In genomic region chr5:78597858-78598415, GRCh38 we compare ENCODE assay signal across 14 cellular contexts. TPM values are rescaled to one million over a fixed set of nuclear protein-coding genes. Genes with fewer than 3 reads are reported as not detected.
DNase-seq lines count a peak whose midpoint lies in the region; ATAC-seq and TF ChIP-seq lines count a peak whose summit lies in the region.
"Had no signal": no experiment of that assay in that cellular context is flagged by ENCODE, and none has a peak within 500 bp of the region (broad histone marks: within the 10 kb centered on the region; RNA-seq: fewer than 3 reads in every experiment).

No MANE protein-coding gene starts in this region.

- no peak for TF ChIP-seq CTCF in fibroblast of lung (conservative IDR thresholded peaks at IDR 0.05 in 1 of 2, IDR thresholded peaks at IDR 0.05 in 1 of 2; ENCODE audit: low read depth in 1 of 2, low read length in 2 of 2)
- no peak for TF ChIP-seq CTCF in progenitor cell of endocrine pancreas (IDR thresholded peaks at IDR 0.05; ENCODE audit: unreplicated experiment)
- no peak for TF ChIP-seq CTCF in CD8-positive, alpha-beta T cell (IDR thresholded peaks at IDR 0.05)

- H3K9me3 ChIP-seq in fibroblast of lung (ENCODE audit: control insufficient read depth, insufficient read depth, low read depth, low read length), result no peaks in the 10 kb centered on the region
- H3K9me3 ChIP-seq in CD8-positive, alpha-beta T cell (ENCODE audit: low read length), result no peaks in the 10 kb centered on the region

- peaks cover 11% of the 10 kb centered on the region for H3K79me2 ChIP-seq in fibroblast of lung (ENCODE audit: control insufficient read depth, insufficient read depth, low read length)

- H3K27ac ChIP-seq in fibroblast of lung (ENCODE audit: insufficient read depth, low read length), result peak overlapping the region; percentile 77
- no peak overlapping the region for H3K27ac ChIP-seq in CD8-positive, alpha-beta T cell (ENCODE audit: low read depth, low read length)
- H3K27ac ChIP-seq: C4-2B had no signal

- no peak overlapping the region for H3K9ac ChIP-seq in fibroblast of lung (ENCODE audit: insufficient read depth, low read length)

- peak overlapping the region; percentile 48 for H3K4me2 ChIP-seq in fibroblast of lung (ENCODE audit: extremely low read depth, insufficient read depth, low read length)

- CTCF ChIA-PET in CD8-positive, alpha-beta T cell (lab: Charles Lee), result no interaction called here

- no peak overlapping the region for H3K4me3 ChIP-seq in fibroblast of lung (replicated peaks in 1 of 4; ENCODE audit: control extremely low read depth in 1 of 4, insufficient read depth in 1 of 4, low read depth in 3 of 4, low read length in 4 of 4)
- H3K4me3 ChIP-seq in CD8-positive, alpha-beta T cell (ENCODE audit: low read depth, low read length), result no peak overlapping the region

- peaks cover 1% of the 10 kb centered on the region for H3K36me3 Mint-ChIP-seq in progenitor cell of endocrine pancreas (ENCODE audit: insufficient read depth)
- H3K36me3 Mint-ChIP-seq in CD8-positive, alpha-beta T cell, result no peaks in the 10 kb centered on the region

- intact Hi-C loops in CD8-positive, alpha-beta T cell (cut with DNase I, micrococcal nuclease), result no loop called here

- H3K4me3 Mint-ChIP-seq in progenitor cell of endocrine pancreas (ENCODE audit: low read depth), result no peak overlapping the region
- no peak overlapping the region for H3K4me3 Mint-ChIP-seq in CD8-positive, alpha-beta T cell
- H3K4me3 Mint-ChIP-seq: memory B cell; stimulated activated naive CD8-positive, alpha-beta T cell treated with anti-CD3 and anti-CD28 coated beads, Interleukin-15, Interleukin-2, amounts not matched to agents 100 ng/mL and 50 ng/mL, for 24 hours had no signal

- POLR2A ChIA-PET in CD8-positive, alpha-beta T cell (lab: Charles Lee), result no interaction called here

- no peaks in the 10 kb centered on the region for H4K20me1 ChIP-seq in fibroblast of lung (ENCODE audit: control insufficient read depth, extremely low read depth, insufficient read depth, low read length)

- H3K4me1 ChIP-seq in fibroblast of lung (ENCODE audit: control insufficient read depth, extremely low read depth, insufficient read depth, low read length), result peaks cover 34% of the 10 kb centered on the region
- no peaks in the 10 kb centered on the region for H3K4me1 ChIP-seq in CD8-positive, alpha-beta T cell (ENCODE audit: insufficient read depth, low read length)

- H3K9me3 Mint-ChIP-seq in progenitor cell of endocrine pancreas (ENCODE audit: low read depth), result no peaks in the 10 kb centered on the region
- no peaks in the 10 kb centered on the region for H3K9me3 Mint-ChIP-seq in CD8-positive, alpha-beta T cell
- H3K9me3 Mint-ChIP-seq: memory B cell; stimulated activated naive CD8-positive, alpha-beta T cell treated with anti-CD3 and anti-CD28 coated beads, Interleukin-15, Interleukin-2, amounts not matched to agents 100 ng/mL and 50 ng/mL, for 24 hours had no signal

- H2AFZ ChIP-seq in fibroblast of lung (ENCODE audit: low read length), result no peak overlapping the region

- no peaks in the 10 kb centered on the region for H3K36me3 ChIP-seq in fibroblast of lung (ENCODE audit: control insufficient read depth, insufficient read depth, low read length)
- no peaks in the 10 kb centered on the region for H3K36me3 ChIP-seq in CD8-positive, alpha-beta T cell (ENCODE audit: insufficient read depth, low read length)

- peak overlapping the region; percentile 6 for H3K27ac Mint-ChIP-seq in progenitor cell of endocrine pancreas
- H3K27ac Mint-ChIP-seq in CD8-positive, alpha-beta T cell, result no peak overlapping the region
- H3K27ac Mint-ChIP-seq: memory B cell; stimulated activated naive CD8-positive, alpha-beta T cell treated with anti-CD3 and anti-CD28 coated beads, Interleukin-15, Interleukin-2, amounts not matched to agents 100 ng/mL and 50 ng/mL, for 24 hours had no signal

- no peaks in the 10 kb centered on the region for H3K27me3 ChIP-seq in fibroblast of lung (ENCODE audit: control insufficient read depth, insufficient read depth, low read length)
- no peaks in the 10 kb centered on the region for H3K27me3 ChIP-seq in CD8-positive, alpha-beta T cell (ENCODE audit: insufficient read depth, low read length)

- DNase-seq in GM04504 (ENCODE audit: low read depth) (peak; percentile 42), fibroblast of lung (ENCODE audit: low read depth in 2 of 2) (peak; percentile 81 to 90), progenitor cell of endocrine pancreas (ENCODE audit: low spot score, unreplicated experiment) (no peak), NCI-H2029 treated with DMSO at 0.1 percent for 48 hours (lab: John Stamatoyannopoulos, UW) (no peak)
- no peak for DNase-seq in CD8-positive, alpha-beta T cell
- DNase-seq: activated CD4-positive, alpha-beta T cell treated with anti-CD3 and anti-CD28 coated beads for 4 hours; activated T-cell treated with anti-CD3 and anti-CD28 coated beads, Interleukin-2, amount 50 U/mL, for 48 hours; NCI-H2081 had no signal

- ATAC-seq in SK-N-SH treated with all-trans-retinoic acid at 6 μM for 48 hours, result no peak
- no peak for ATAC-seq in activated CD4-positive, CD25-positive, alpha-beta regulatory T cell treated with anti-CD3 and anti-CD28 coated beads, Interleukin-2, amount 50 U/mL, for 24 hours
- ATAC-seq in HG03378 (IDR thresholded peaks at IDR 0.05; ENCODE audit: unreplicated experiment), result no peak
- ATAC-seq in CD8-positive, alpha-beta T cell, result no peak

- H3K27me3 Mint-ChIP-seq in progenitor cell of endocrine pancreas, result no peaks in the 10 kb centered on the region
- peaks cover 7% of the 10 kb centered on the region for H3K27me3 Mint-ChIP-seq in CD8-positive, alpha-beta T cell (ENCODE audit: low read depth)
- H3K27me3 Mint-ChIP-seq: memory B cell had no signal

- H3K4me1 Mint-ChIP-seq in progenitor cell of endocrine pancreas (ENCODE audit: low read depth), result peaks cover 32% of the 10 kb centered on the region
- no peaks in the 10 kb centered on the region for H3K4me1 Mint-ChIP-seq in CD8-positive, alpha-beta T cell (ENCODE audit: low read depth)

TF ChIP-seq in SK-N-SH treated with all-trans-retinoic acid at 6 μM for 48 hours, 23 proteins besides CTCF, POLR2A, EP300 and RAD21:
- TF ChIP-seq CSRNP3 (CRISPR knock-in tag; IDR thresholded peaks at IDR 0.05) (no peak), ISL1 (CRISPR knock-in tag; IDR thresholded peaks at IDR 0.05) (no peak), SNAI2 (CRISPR knock-in tag; IDR thresholded peaks at IDR 0.05) (peak; percentile 72; the same call in 1 of the 2 replicates), CSDC2 (CRISPR knock-in tag; IDR thresholded peaks at IDR 0.05) (peak; percentile 86), ZFP3 (CRISPR knock-in tag; IDR thresholded peaks at IDR 0.05) (peak; percentile 62), CREB5 (CRISPR knock-in tag; IDR thresholded peaks at IDR 0.05; ENCODE audit: low read depth) (peak; percentile 57; the same call in 1 of the 2 replicates), ARNTL (CRISPR knock-in tag; IDR thresholded peaks at IDR 0.05; ENCODE audit: borderline replicate concordance, low read depth) (no peak), ZC3H10 (CRISPR knock-in tag; IDR thresholded peaks at IDR 0.05) (peak; percentile 44), OSR1 (CRISPR knock-in tag; IDR thresholded peaks at IDR 0.05) (no peak)

RNA-seq across cellular contexts. Expression of gene LHFPL2, which starts 50.6 kb away (rescaled TPM):
- total RNA-seq in fibroblast of lung (38.8 and 51.4 TPM in 2 replicates), progenitor cell of endocrine pancreas (15.0 and 18.3 TPM in 2 replicates)
- polyA plus RNA-seq in fibroblast of lung, result 13.7 and 27.4 TPM in 2 replicates
- polyA plus RNA-seq in fibroblast of lung (2012), result 14.6 and 32.5 TPM in 2 replicates
- 13.7 and 57.6 TPM in 2 replicates for polyA minus RNA-seq in fibroblast of lung (ENCODE audit: low replicate concordance)
- total RNA-seq in CD8-positive, alpha-beta T cell, result under 1 TPM; 0.57 to 0.94 TPM

Comparison
In these comparisons a context has a peak if more than half of its experiments do, and no peak if none do; other contexts are left out.
1. DNase-seq: peak in GM04504 (single experiment) and fibroblast of lung (2 of 2); none in progenitor cell of endocrine pancreas (single experiment), NCI-H2029 treated with DMSO at 0.1 percent for 48 hours (single experiment) and CD8-positive, alpha-beta T cell (0 of 7).